Comparison of ENCODE assay signal across 21 cellular contexts in the genomic region with DNA sequence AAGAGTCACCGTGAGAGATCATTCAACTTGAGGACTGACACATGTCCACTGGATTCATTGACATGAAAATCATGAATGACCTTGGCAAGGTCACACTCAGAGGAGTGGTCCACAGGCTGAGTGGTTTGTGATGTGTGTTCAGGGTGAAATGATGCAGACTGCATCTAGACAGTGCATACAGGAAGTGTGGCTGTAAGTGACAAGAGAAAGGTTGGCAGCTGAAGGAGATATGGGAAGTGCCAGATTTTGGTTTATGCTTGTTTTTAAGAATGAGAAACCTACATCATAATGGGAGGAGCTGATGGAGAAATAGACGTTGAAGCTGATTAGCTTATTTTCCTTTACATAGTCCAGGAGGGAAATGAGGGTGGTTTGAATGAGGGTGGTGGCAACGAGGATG.
"Had no signal": no experiment of that assay in that cellular context is flagged by ENCODE, and none has a peak within 500 bp of the region (broad histone marks: within the 10 kb centered on the region; RNA-seq: fewer than 3 reads in every experiment).

No MANE protein-coding gene starts in this region.

- H3K9me3 Mint-ChIP-seq: activated CD4-positive, alpha-beta memory T cell treated with anti-CD3 and anti-CD28 coated beads for 36 hours; activated naive CD8-positive, alpha-beta T cell treated with anti-CD3 and anti-CD28 coated beads for 36 hours; nephron; type B pancreatic cell had no signal

- H3K27ac Mint-ChIP-seq: activated CD4-positive, alpha-beta memory T cell treated with anti-CD3 and anti-CD28 coated beads for 36 hours; activated naive CD8-positive, alpha-beta T cell treated with anti-CD3 and anti-CD28 coated beads for 36 hours; progenitor cell of endocrine pancreas; type B pancreatic cell had no signal

- DNase-seq: activated CD4-positive, alpha-beta memory T cell treated with anti-CD3 and anti-CD28 coated beads for 36 hours; activated gamma-delta T cell; activated naive CD8-positive, alpha-beta T cell treated with anti-CD3 and anti-CD28 coated beads for 36 hours; activated T-cell treated with anti-CD3 and anti-CD28 coated beads, Interleukin-2, amount 50 U/mL, for 48 hours; amygdala; body of pancreas; caudate nucleus; cortex of kidney; effector CD8-positive, alpha-beta T cell; foreskin melanocyte; mesendoderm; occipital lobe; stimulated activated CD4-positive, alpha-beta T cell treated with anti-CD3 and anti-CD28 coated beads, Interleukin-15, amount 100 ng/mL, for 24 hours; stimulated activated CD4-positive, alpha-beta T cell treated with anti-CD3 and anti-CD28 coated beads, Interleukin-4, amount 100 ng/mL, for 1 hour; stimulated activated naive CD4-positive, alpha-beta T cell treated with Interleukin-2 at 50 U/mL for 16 hours had no signal

- H3K4me3 ChIP-seq: body of pancreas, right atrium auricular region, suprapubic skin had no signal

- H3K4me1 Mint-ChIP-seq: activated naive CD8-positive, alpha-beta T cell treated with anti-CD3 and anti-CD28 coated beads for 36 hours had no signal

- H3K36me3 ChIP-seq: right atrium auricular region, suprapubic skin had no signal

- H3K36me3 Mint-ChIP-seq: activated CD4-positive, alpha-beta memory T cell treated with anti-CD3 and anti-CD28 coated beads for 36 hours; activated naive CD8-positive, alpha-beta T cell treated with anti-CD3 and anti-CD28 coated beads for 36 hours; type B pancreatic cell had no signal

- ATAC-seq: activated CD4-positive, CD25-positive, alpha-beta regulatory T cell treated with anti-CD3 and anti-CD28 coated beads, Interleukin-2, amount 50 U/mL, for 24 hours; body of pancreas had no signal

- H3K9me3 ChIP-seq: body of pancreas, right atrium auricular region, suprapubic skin had no signal

- H3K27ac ChIP-seq: body of pancreas, right atrium auricular region, suprapubic skin had no signal

- H3K27me3 ChIP-seq: body of pancreas, right atrium auricular region, suprapubic skin had no signal

- H3K27me3 Mint-ChIP-seq: activated CD4-positive, alpha-beta memory T cell treated with anti-CD3 and anti-CD28 coated beads for 36 hours; activated naive CD8-positive, alpha-beta T cell treated with anti-CD3 and anti-CD28 coated beads for 36 hours; progenitor cell of endocrine pancreas; type B pancreatic cell had no signal

- H3K4me1 ChIP-seq: suprapubic skin had no signal

- H3K4me3 Mint-ChIP-seq: activated CD4-positive, alpha-beta memory T cell treated with anti-CD3 and anti-CD28 coated beads for 36 hours; activated naive CD8-positive, alpha-beta T cell treated with anti-CD3 and anti-CD28 coated beads for 36 hours; nephron; type B pancreatic cell had no signal
